22 cellular contexts compared by ENCODE assay signal in genomic region chr5:68538886-68539420, GRCh38.
DNase-seq lines count a peak whose midpoint lies in the region; ATAC-seq and TF ChIP-seq lines count a peak whose summit lies in the region.
"Had no signal": no experiment of that assay in that cellular context is flagged by ENCODE, and none has a peak within 500 bp of the region (broad histone marks: within the 10 kb centered on the region; RNA-seq: fewer than 3 reads in every experiment).

No MANE protein-coding gene starts in this region.

- TF ChIP-seq CTCF in HEK293 (tag by site-specific recombination; IDR thresholded peaks at IDR 0.05) (no peak), nephron (IDR thresholded peaks at IDR 0.05; ENCODE audit: unreplicated experiment in 3 of 3) (no peak), thyroid gland (IDR thresholded peaks at IDR 0.05) (no peak), GM20000 (IDR thresholded peaks at IDR 0.05; ENCODE audit: extremely low read depth, missing control alignments) (no peak)

- 71 to 72% methylated on average over 4 of the region's 4 CpGs for WGBS in thyroid gland, 2 donors

- no peak overlapping the region for H3K27ac ChIP-seq in HEK293 (ENCODE audit: extremely low read depth, low read depth, low read length)
- H3K27ac ChIP-seq in thyroid gland = peak overlapping the region in 1 of 3 donors; percentile 42
- H3K27ac ChIP-seq: BLaER1 treated with 17β-estradiol and CSF1 and Interleukin-3, amounts not matched to agents 10 nM and 100 nM; Peyer's patch; SJCRH30 had no signal

- ATAC-seq in HG02938 (IDR thresholded peaks at IDR 0.05; ENCODE audit: unreplicated experiment) = no peak
- ATAC-seq: GM23338 had no signal

- peaks cover 58% of the 10 kb centered on the region for H3K4me1 Mint-ChIP-seq in nephron

- no peak for TF ChIP-seq POLR2A in thyroid gland (IDR thresholded peaks at IDR 0.05)

- H3K4me3 ChIP-seq in HEK293 (ENCODE audit: low read depth, low read length) (no peak overlapping the region), thyroid gland (replicated peaks in 1 of 3) (no peak overlapping the region)
- H3K4me3 ChIP-seq: BLaER1 treated with 17β-estradiol and CSF1 and Interleukin-3, amounts not matched to agents 10 nM and 100 nM; GM23338; Peyer's patch; SJCRH30 had no signal

- H3K9me3 ChIP-seq in HEK293 (ENCODE audit: control insufficient read depth, insufficient read depth, low read depth, low read length) (no peaks in the 10 kb centered on the region), thyroid gland (no peaks in the 10 kb centered on the region)
- H3K9me3 ChIP-seq: BLaER1 treated with 17β-estradiol and CSF1 and Interleukin-3, amounts not matched to agents 10 nM and 100 nM; Peyer's patch; SJCRH30 had no signal

- DNase-seq in glomerular visceral epithelial cell (ENCODE audit: extremely low spot score) = peak; percentile 27
- peak; percentile 53 to 58 for DNase-seq in thyroid gland
- DNase-seq in GM20000 (ENCODE audit: low spot score) = no peak
- no peak for DNase-seq in foreskin melanocyte
- DNase-seq: Calu3; CD4-positive, alpha-beta memory T cell; DMS153; EL; HCEC 1CT; KG1; NCI-H1694; NCI-H2081; NCI-H2171 treated with DMSO at 0.1 percent for 48 hours; NCI-H446; NCI-H526; Peyer's patch; SJCRH30 had no signal

- peak overlapping the region; percentile 63 to 91 (median 64) for H3K27ac Mint-ChIP-seq in nephron
- H3K27ac Mint-ChIP-seq: CD4-positive, alpha-beta memory T cell; GM23338 had no signal

- POLR2A ChIA-PET in HEK293 (lab: Yijun Ruan, JAX) = no interaction called here

- CTCF ChIA-PET in HEK293 (lab: Yijun Ruan, JAX) = no interaction called here

- H3K9me3 Mint-ChIP-seq in nephron = no peaks in the 10 kb centered on the region
- H3K9me3 Mint-ChIP-seq: CD4-positive, alpha-beta memory T cell; GM23338 had no signal

- intact Hi-C loops in thyroid gland (cut with DNase I) = no loop called here

- no peak overlapping the region for H3K4me3 Mint-ChIP-seq in nephron
- H3K4me3 Mint-ChIP-seq: CD4-positive, alpha-beta memory T cell; GM23338 had no signal

- H3K4me1 ChIP-seq in HEK293 (ENCODE audit: control insufficient read depth, insufficient read depth, low read length) (peaks cover 8% of the 10 kb centered on the region), thyroid gland (peaks cover 21 to 34% of the 10 kb centered on the region in 2 donors)

- H3K27me3 ChIP-seq in thyroid gland = no peaks in the 10 kb centered on the region
- H3K27me3 ChIP-seq: Peyer's patch, SJCRH30 had no signal

- no peaks in the 10 kb centered on the region for H3K27me3 Mint-ChIP-seq in nephron (ENCODE audit: low read depth)

- no peaks in the 10 kb centered on the region for H3K36me3 Mint-ChIP-seq in nephron (ENCODE audit: low read depth)
- H3K36me3 Mint-ChIP-seq: CD4-positive, alpha-beta memory T cell had no signal

- H3K36me3 ChIP-seq in HEK293 (ENCODE audit: control insufficient read depth in 2 of 2, insufficient read depth in 1 of 2, low read length in 2 of 2) (no peaks in the 10 kb centered on the region), thyroid gland (no peaks in the 10 kb centered on the region)
- H3K36me3 ChIP-seq: BLaER1 treated with 17β-estradiol and CSF1 and Interleukin-3, amounts not matched to agents 10 nM and 100 nM; Peyer's patch; SJCRH30 had no signal

TF ChIP-seq in HEK293, 187 proteins besides CTCF, POLR2A, EP300 and RAD21:
- peak; percentile 53; the same call in 1 of the 2 replicates for TF ChIP-seq ZIC2 (tag by site-specific recombination; IDR thresholded peaks at IDR 0.05)
- TF ChIP-seq BCL11B (tag by site-specific recombination; IDR thresholded peaks at IDR 0.05; ENCODE audit: low read depth) = no peak
- no peak for TF ChIP-seq ZNF169 (tag by site-specific recombination; IDR thresholded peaks at IDR 0.05)

Comparison
In these comparisons a context has a peak if more than half of its experiments do, and no peak if none do; other contexts are left out.
1. DNase-seq: peak in glomerular visceral epithelial cell (single experiment) and thyroid gland (2 of 2); none in GM20000 (single experiment) and foreskin melanocyte (single experiment).